ENCODE assay signal across 19 cellular contexts in genomic region chr9:126335837-126336236, GRCh38. TPM values are rescaled to one million over a fixed set of nuclear protein-coding genes. Genes with fewer than 3 reads are reported as not detected.
A peak's percentile ranks its signal among the peaks of the same experiment; 100 is the strongest.
DNase-seq lines count a peak whose midpoint lies in the region; ATAC-seq and TF ChIP-seq lines count a peak whose summit lies in the region.
"Had no signal": no experiment of that assay in that cellular context is flagged by ENCODE, and none has a peak within 500 bp of the region (broad histone marks: within the 10 kb centered on the region; RNA-seq: fewer than 3 reads in every experiment).

No MANE protein-coding gene starts in this region.

- H3K4me1 ChIP-seq in SK-N-SH (ENCODE audit: control insufficient read depth in 1 of 2, insufficient read depth in 2 of 2, low read depth in 1 of 2, low read length in 1 of 2) = peaks cover 0 to 23% of the 10 kb centered on the region in 2 experiments; a peak in 1 of 4 replicates

- no peaks in the 10 kb centered on the region for H3K27me3 ChIP-seq in SK-N-SH (ENCODE audit: insufficient read depth)
- H3K27me3 ChIP-seq: BLaER1 treated with 17β-estradiol and CSF1 and Interleukin-3, amounts not matched to agents 10 nM and 100 nM; transverse colon had no signal

- H3K9me3 ChIP-seq in SK-N-SH = no peaks in the 10 kb centered on the region
- H3K9me3 ChIP-seq: BLaER1 treated with 17β-estradiol and CSF1 and Interleukin-3, amounts not matched to agents 10 nM and 100 nM; transverse colon had no signal

- H3K79me2 ChIP-seq in SK-N-SH (ENCODE audit: insufficient read depth) = peaks cover 48% of the 10 kb centered on the region; the same call in 1 of the 2 replicates

- no peak for TF ChIP-seq CTCF in SK-N-SH (IDR thresholded peaks at IDR 0.05)

- H3K4me1 Mint-ChIP-seq in immature natural killer cell = no peaks in the 10 kb centered on the region

- no peak overlapping the region for H3K4me3 Mint-ChIP-seq in immature natural killer cell
- H3K4me3 Mint-ChIP-seq: activated CD4-positive, alpha-beta memory T cell treated with anti-CD3 and anti-CD28 coated beads for 36 hours; activated naive CD8-positive, alpha-beta T cell treated with anti-CD3 and anti-CD28 coated beads, Interleukin-2, amount 50 U/mL, for 24 hours; activated T-cell treated with anti-CD3 and anti-CD28 coated beads, Interleukin-2, amount 50 U/mL, for 72 hours had no signal

- no peak overlapping the region for H3K4me3 ChIP-seq in SK-N-SH (ENCODE audit: low read depth in 2 of 2, low read length in 1 of 2)
- H3K4me3 ChIP-seq: BLaER1 treated with 17β-estradiol and CSF1 and Interleukin-3, amounts not matched to agents 10 nM and 100 nM; transverse colon had no signal

- H3K4me2 ChIP-seq in SK-N-SH = no peak overlapping the region
- H3K4me2 ChIP-seq: KMS-11 had no signal

- TF ChIP-seq EP300 in SK-N-SH (IDR thresholded peaks at IDR 0.05; ENCODE audit: borderline replicate concordance in 1 of 2, low read depth in 1 of 2, low read length in 1 of 2) = no peak

- no peaks in the 10 kb centered on the region for H3K36me3 Mint-ChIP-seq in immature natural killer cell
- H3K36me3 Mint-ChIP-seq: activated CD4-positive, alpha-beta memory T cell treated with anti-CD3 and anti-CD28 coated beads for 36 hours had no signal

- no peak overlapping the region for H3K9ac ChIP-seq in SK-N-SH
- H3K9ac ChIP-seq: BLaER1 treated with 17β-estradiol and CSF1 and Interleukin-3, amounts not matched to agents 10 nM and 100 nM; KMS-11 had no signal

- no peaks in the 10 kb centered on the region for H3K9me2 ChIP-seq in SK-N-SH

- WGBS in SK-N-SH (ENCODE audit: low lambda C conversion rate) = 94% methylated on average over 10 of the region's 10 CpGs

- H3K9me3 Mint-ChIP-seq in immature natural killer cell = no peaks in the 10 kb centered on the region
- H3K9me3 Mint-ChIP-seq: activated CD4-positive, alpha-beta memory T cell treated with anti-CD3 and anti-CD28 coated beads for 36 hours; activated naive CD8-positive, alpha-beta T cell treated with anti-CD3 and anti-CD28 coated beads, Interleukin-2, amount 50 U/mL, for 24 hours; activated T-cell treated with anti-CD3 and anti-CD28 coated beads, Interleukin-2, amount 50 U/mL, for 72 hours had no signal

- DNase-seq in SK-N-SH = peak; percentile 43
- DNase-seq in ecto neural progenitor cell (ENCODE audit: low spot score) = peak; percentile 46
- DNase-seq in medulla oblongata (ENCODE audit: extremely low spot score) = peak; percentile 67
- DNase-seq in substantia nigra (lab: John Stamatoyannopoulos, UW) = peak in 21 of 49 donors; percentile 24 to 65 (median 50)
- DNase-seq in cerebellum (ENCODE audit: low spot score) = no peak
- no peak for DNase-seq in NCI-H748 treated with DMSO at 0.1 percent for 48 hours (lab: John Stamatoyannopoulos, UW)
- DNase-seq in immature natural killer cell = no peak
- DNase-seq: activated CD4-positive, alpha-beta memory T cell treated with anti-CD3 and anti-CD28 coated beads for 36 hours; activated naive CD8-positive, alpha-beta T cell treated with anti-CD3 and anti-CD28 coated beads, Interleukin-2, amount 50 U/mL, for 24 hours; activated T-cell treated with anti-CD3 and anti-CD28 coated beads, Interleukin-2, amount 50 U/mL, for 72 hours; erythroblast; NCI-H1105 treated with DMSO at 0.1 percent for 48 hours; NCI-H2171; small intestine; transverse colon had no signal

- H3K27ac ChIP-seq in SK-N-SH (ENCODE audit: low read depth in 2 of 2, low read length in 1 of 2) (no peak overlapping the region), substantia nigra (ENCODE audit: low read depth, low read length, poor library complexity, severe bottlenecking) (peak overlapping the region; percentile 94)
- H3K27ac ChIP-seq: 22Rv1; BLaER1 treated with 17β-estradiol and CSF1 and Interleukin-3, amounts not matched to agents 10 nM and 100 nM; KMS-11 had no signal

- H4K20me1 ChIP-seq in SK-N-SH (ENCODE audit: insufficient read depth) = peaks cover 18% of the 10 kb centered on the region; the same call in 1 of the 2 replicates

- TF ChIP-seq RAD21 in SK-N-SH (IDR thresholded peaks at IDR 0.05; ENCODE audit: low read length) = no peak

- no peak overlapping the region for H3K27ac Mint-ChIP-seq in immature natural killer cell
- H3K27ac Mint-ChIP-seq: activated CD4-positive, alpha-beta memory T cell treated with anti-CD3 and anti-CD28 coated beads for 36 hours; activated naive CD8-positive, alpha-beta T cell treated with anti-CD3 and anti-CD28 coated beads, Interleukin-2, amount 50 U/mL, for 24 hours; activated T-cell treated with anti-CD3 and anti-CD28 coated beads, Interleukin-2, amount 50 U/mL, for 72 hours had no signal

- no peak for ATAC-seq in SK-N-SH treated with all-trans-retinoic acid at 6 μM for 48 hours
- ATAC-seq: activated naive CD8-positive, alpha-beta T cell treated with anti-CD3 and anti-CD28 coated beads, Interleukin-2, amount 50 U/mL, for 24 hours; activated T-cell treated with anti-CD3 and anti-CD28 coated beads, Interleukin-2, amount 50 U/mL, for 72 hours had no signal

- peaks cover 0 to 3% (median 2%) of the 10 kb centered on the region in 3 donors for H3K27me3 Mint-ChIP-seq in immature natural killer cell (ENCODE audit: low read depth in 3 of 3)
- H3K27me3 Mint-ChIP-seq: activated CD4-positive, alpha-beta memory T cell treated with anti-CD3 and anti-CD28 coated beads for 36 hours; activated naive CD8-positive, alpha-beta T cell treated with anti-CD3 and anti-CD28 coated beads, Interleukin-2, amount 50 U/mL, for 24 hours had no signal

- H3K36me3 ChIP-seq in SK-N-SH (replicated peaks in 1 of 2; ENCODE audit: control insufficient read depth in 1 of 2, insufficient read depth in 2 of 2, low read length in 1 of 2) = peaks cover 1 to 5% of the 10 kb centered on the region in 2 experiments
- H3K36me3 ChIP-seq: transverse colon had no signal

- H3F3A ChIP-seq in SK-N-SH (replicated peaks; ENCODE audit: insufficient read depth) = no peaks in the 10 kb centered on the region

- POLR2A ChIA-PET in SK-N-SH (lab: Yijun Ruan, JAX) = interaction anchor here (1.1 kb wide), 1 partner anchor 10 kb away, joined by 3 read pairs; the partner anchor contains the start of gene MVB12B

- H2AFZ ChIP-seq in SK-N-SH (ENCODE audit: low read depth) = no peak overlapping the region

- CTCF ChIA-PET in SK-N-SH (lab: Yijun Ruan, JAX) = interaction anchor here (0.7 to 2.8 kb wide), 4 partner anchors 13 to 63 kb away, joined by 3 to 13 read pairs (median 4); no protein-coding TSS in a partner anchor

TF ChIP-seq in SK-N-SH, 30 proteins besides CTCF, POLR2A, EP300 and RAD21:
- TF ChIP-seq GATA2 (CRISPR knock-in tag; IDR thresholded peaks at IDR 0.05) = peak; percentile 29; the same call in 1 of the 2 replicates
- TF ChIP-seq CHD2 (IDR thresholded peaks at IDR 0.05; ENCODE audit: low read length, partially characterized antibody) = no peak

TF ChIP-seq in SK-N-SH treated with all-trans-retinoic acid at 6 μM for 48 hours, 23 proteins besides CTCF, POLR2A, EP300 and RAD21:
- TF ChIP-seq ZNF8 (CRISPR knock-in tag; IDR thresholded peaks at IDR 0.05) (no peak), ARNTL (CRISPR knock-in tag; IDR thresholded peaks at IDR 0.05; ENCODE audit: borderline replicate concordance, low read depth) (no peak), TCF4 (CRISPR knock-in tag; IDR thresholded peaks at IDR 0.05; ENCODE audit: borderline replicate concordance) (no peak), PPARA (CRISPR knock-in tag; IDR thresholded peaks at IDR 0.05; ENCODE audit: borderline replicate concordance) (no peak), ZFP30 (CRISPR knock-in tag; IDR thresholded peaks at IDR 0.05) (no peak), ZNF70 (CRISPR knock-in tag; IDR thresholded peaks at IDR 0.05) (no peak), BACH2 (CRISPR knock-in tag; IDR thresholded peaks at IDR 0.05; ENCODE audit: borderline replicate concordance) (no peak), ZC3H10 (CRISPR knock-in tag; IDR thresholded peaks at IDR 0.05) (no peak), ISL1 (CRISPR knock-in tag; IDR thresholded peaks at IDR 0.05) (no peak), CSRNP3 (CRISPR knock-in tag; IDR thresholded peaks at IDR 0.05) (no peak)

RNA-seq across cellular contexts. Expression of gene MVB12B, which starts 9.2 kb away (rescaled TPM):
- polyA plus RNA-seq in SK-N-SH (2012; rRNA removed) = 3.7 and 5.1 TPM in 2 replicates
- 4.4 and 6.2 TPM in 2 replicates for polyA plus RNA-seq in SK-N-SH (2012; cell fraction: cytosol; rRNA removed)
- 6.4 and 6.8 TPM in 2 replicates for polyA plus RNA-seq in SK-N-SH (2012; cell fraction: nucleus; rRNA removed)
- total RNA-seq in cerebellum = 41.7 TPM
- 1 to 10 TPM in 1 of 3 donors, under 1 TPM in 1, not detected in 1; 0.54 to 1.2 TPM for polyA plus RNA-seq in immature natural killer cell

Comparison
In these comparisons a context has a peak if more than half of its experiments do, and no peak if none do; other contexts are left out.
1. DNase-seq: peak in SK-N-SH (single experiment), ecto neural progenitor cell (single experiment) and medulla oblongata (single experiment); none in cerebellum (single experiment), NCI-H748 treated with DMSO at 0.1 percent for 48 hours (single experiment) and immature natural killer cell (0 of 3).